ENCODE assay signal across 1 cellular context in genomic region chr19:19900574-19901444, GRCh38.
A peak's percentile ranks its signal among the peaks of the same experiment; 100 is the strongest.
TF ChIP-seq lines count a peak whose summit lies in the region.

Gene ZNF93 (plus strand): TSS chr19:19900946. CDS start chr19:19901089, 143 bp downstream.

TF ChIP-seq in K562, 482 proteins besides CTCF, POLR2A, EP300 and RAD21 (continued from another document):
- peak; percentile 62; the same call in 1 of the 2 replicates for TF ChIP-seq AFF4 (CRISPR knock-in tag; IDR thresholded peaks at IDR 0.05)
- peak in 1 of 2 experiments; percentile 56; a peak in 1 of 4 replicates for TF ChIP-seq MAZ (CRISPR knock-in tag; conservative IDR thresholded peaks at IDR 0.05 in 1 of 2, IDR thresholded peaks at IDR 0.05 in 1 of 2)
- TF ChIP-seq FOS (IDR thresholded peaks at IDR 0.05; ENCODE audit: extremely low read depth, insufficient read length) = peak; percentile 87
- peak; percentile 99 for TF ChIP-seq HNRNPLL (IDR thresholded peaks at IDR 0.05; ENCODE audit: low read depth, low read length, poor library complexity, severe bottlenecking)
- TF ChIP-seq ATF7 (IDR thresholded peaks at IDR 0.05) = peak; percentile 51; the same call in 1 of the 2 replicates
- peak; percentile 73 for TF ChIP-seq NRF1 (conservative IDR thresholded peaks at IDR 0.05 in 1 of 2, IDR thresholded peaks at IDR 0.05 in 1 of 2)
- TF ChIP-seq FOXJ2 (tag; IDR thresholded peaks at IDR 0.05) = 0 out of 2 replicates have a peak, but pooled peaks have one; percentile 22
- no peak for TF ChIP-seq SMAD3 (CRISPR knock-in tag; conservative IDR thresholded peaks at IDR 0.05)
- peak; percentile 57 to 62; a peak in 3 of 4 replicates for TF ChIP-seq FOXK2 (conservative IDR thresholded peaks at IDR 0.05 in 1 of 2, IDR thresholded peaks at IDR 0.05 in 1 of 2; ENCODE audit: low read depth in 2 of 2)
- no peak for TF ChIP-seq ZNF778 (CRISPR knock-in tag; IDR thresholded peaks at IDR 0.05)
- TF ChIP-seq NKRF (IDR thresholded peaks at IDR 0.05; ENCODE audit: borderline replicate concordance) = peak; percentile 73; the same call in 1 of the 2 replicates
- TF ChIP-seq CHD1 (IDR thresholded peaks at IDR 0.05; ENCODE audit: low read length) = peak; percentile 81
- TF ChIP-seq MXI1 (IDR thresholded peaks at IDR 0.05; ENCODE audit: low read depth, low read length) = no peak
- peak in 1 of 2 experiments; percentile 75; a peak in 2 of 4 replicates for TF ChIP-seq UBTF (IDR thresholded peaks at IDR 0.05; ENCODE audit: borderline replicate concordance in 1 of 2, low read depth in 2 of 2, low read length in 2 of 2)
- TF ChIP-seq TBP (optimal IDR thresholded peaks at IDR 0.05; ENCODE audit: low read depth, low read length) = peak; percentile 83
- no peak for TF ChIP-seq KLF13 (tag; IDR thresholded peaks at IDR 0.05; ENCODE audit: borderline replicate concordance, low read depth)
- TF ChIP-seq HDAC2 (IDR thresholded peaks at IDR 0.05) = peak; percentile 32; the same call in 1 of the 2 replicates
- peak in 1 of 2 experiments; percentile 75; a peak in 1 of 4 replicates for TF ChIP-seq HDAC1 (IDR thresholded peaks at IDR 0.05)
- no peak for TF ChIP-seq ZC3H8 (IDR thresholded peaks at IDR 0.05)
- peak; percentile 41 to 70 for TF ChIP-seq E2F6 (IDR thresholded peaks at IDR 0.05; ENCODE audit: borderline replicate concordance in 1 of 2, extremely low read depth in 1 of 2, insufficient read depth in 1 of 2, insufficient read length in 1 of 2, low read depth in 1 of 2, low read length in 1 of 2, poor library complexity in 1 of 2, severe bottlenecking in 1 of 2)
- TF ChIP-seq ZNF589 (CRISPR knock-in tag; IDR thresholded peaks at IDR 0.05; ENCODE audit: low read depth) = peak; percentile 58
- no peak for TF ChIP-seq PTRF (tag; IDR thresholded peaks at IDR 0.05)
- no peak for TF ChIP-seq RFX1 (IDR thresholded peaks at IDR 0.05)
- 0 out of 2 replicates have a peak, but pooled peaks have one; percentile 28 for TF ChIP-seq MYC (IDR thresholded peaks at IDR 0.05; ENCODE audit: low read depth, low read length)
- no peak for TF ChIP-seq MYC (CRISPR knock-in tag; IDR thresholded peaks at IDR 0.05; ENCODE audit: borderline replicate concordance, low read depth)
- TF ChIP-seq YBX1 (IDR thresholded peaks at IDR 0.05) = no peak
- TF ChIP-seq MTA3 (IDR thresholded peaks at IDR 0.05; ENCODE audit: borderline replicate concordance) = peak; percentile 23; the same call in 1 of the 2 replicates
- peak; percentile 83 for TF ChIP-seq PHF8 (IDR thresholded peaks at IDR 0.05; ENCODE audit: borderline replicate concordance, low read length)
- 0 out of 2 replicates have a peak, but pooled peaks have one; percentile 7 for TF ChIP-seq OTX1 (CRISPR knock-in tag; IDR thresholded peaks at IDR 0.05)
- TF ChIP-seq ELF1 (tag; IDR thresholded peaks at IDR 0.05) = no peak; the same call in 1 of the 2 replicates
- peak; percentile 77 for TF ChIP-seq ASH1L (IDR thresholded peaks at IDR 0.05; ENCODE audit: borderline replicate concordance, low read depth, partially characterized antibody)
- no peak for TF ChIP-seq ZC3H4 (CRISPR knock-in tag; IDR thresholded peaks at IDR 0.05; ENCODE audit: borderline replicate concordance)
- TF ChIP-seq NFXL1 (CRISPR knock-in tag; IDR thresholded peaks at IDR 0.05) = no peak
- peak in 1 of 3 experiments; percentile 47; a peak in 1 of 6 replicates for TF ChIP-seq ZBTB11 (CRISPR knock-in tag; IDR thresholded peaks at IDR 0.05)
- TF ChIP-seq STAG1 (CRISPR knock-in tag; IDR thresholded peaks at IDR 0.05; ENCODE audit: borderline replicate concordance) = no peak
- TF ChIP-seq TFAP4 (CRISPR knock-in tag; IDR thresholded peaks at IDR 0.05; ENCODE audit: borderline replicate concordance) = peak; percentile 59
- 0 out of 2 replicates have a peak, but pooled peaks have one; percentile 8 for TF ChIP-seq SMAD4 (CRISPR knock-in tag; conservative IDR thresholded peaks at IDR 0.05)
- no peak for TF ChIP-seq BRF1 (IDR thresholded peaks at IDR 0.05; ENCODE audit: borderline replicate concordance, extremely low read depth, insufficient read length)
- no peak for TF ChIP-seq RREB1 (CRISPR knock-in tag; IDR thresholded peaks at IDR 0.05)
- peak; percentile 73; the same call in 1 of the 2 replicates for TF ChIP-seq NFRKB (IDR thresholded peaks at IDR 0.05; ENCODE audit: low read depth)
- TF ChIP-seq ZNF12 (CRISPR knock-in tag; IDR thresholded peaks at IDR 0.05) = no peak
- peak; percentile 93 for TF ChIP-seq POLR2H (tag; IDR thresholded peaks at IDR 0.05; ENCODE audit: low read depth)
- TF ChIP-seq E2F3 (CRISPR knock-in tag; IDR thresholded peaks at IDR 0.05) = peak; percentile 33; the same call in 1 of the 2 replicates
